Comparison of ENCODE assay signal across 8 cellular contexts in the genomic region with DNA sequence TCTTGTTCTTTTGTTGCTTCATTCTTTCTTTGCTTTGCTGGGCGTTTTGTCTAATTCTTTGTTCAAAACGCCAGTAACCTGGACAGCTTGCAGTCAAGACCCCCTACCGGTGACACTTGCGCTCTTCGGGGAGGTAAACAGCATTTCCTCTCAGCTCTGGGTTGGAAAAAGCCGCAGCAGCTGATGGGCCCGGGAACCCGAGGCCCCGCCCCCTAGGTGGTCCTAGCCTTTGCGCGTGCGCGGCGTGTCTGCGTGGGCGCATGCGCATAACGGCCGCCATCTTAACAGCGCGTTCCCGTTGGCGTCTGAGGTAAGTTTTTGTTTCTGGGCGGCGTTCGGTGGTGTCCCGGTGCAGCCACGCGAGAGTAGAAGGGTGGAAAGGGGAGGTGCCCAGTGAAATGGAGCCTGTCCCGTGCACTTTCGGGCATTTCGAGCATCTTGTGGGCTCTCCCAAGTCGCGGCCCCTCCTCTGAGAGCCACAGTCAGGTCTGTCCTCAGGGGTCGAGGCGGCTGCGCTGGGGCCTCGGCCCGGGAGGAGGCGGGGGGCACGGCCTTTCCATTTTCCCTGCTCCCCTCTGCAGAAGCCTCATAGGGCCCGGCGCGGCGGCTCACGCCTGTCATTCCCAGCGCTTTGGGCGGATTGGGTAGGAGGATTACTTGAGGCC. TPM values are rescaled to one million over a fixed set of nuclear protein-coding genes. Genes with fewer than 3 reads are reported as not detected.
DNase-seq lines count a peak whose midpoint lies in the region; ATAC-seq and TF ChIP-seq lines count a peak whose summit lies in the region.

Gene ZNF559, plus strand, starts transcription at position 261 of the 665 bp plus-strand sequence. CDS start 14,371 bp downstream, outside the sequence.

- H3K9me3 Mint-ChIP-seq in activated naive CD8-positive, alpha-beta T cell treated with anti-CD3 and anti-CD28 coated beads, Interleukin-2, amount 10 ng/mL, durations not matched to agents 7 days and 5 days, result peaks cover 31% of the 10 kb centered on the region

- no peaks in the 10 kb centered on the region for H3K9me2 ChIP-seq in SU-DHL-6 (replicated peaks; ENCODE audit: insufficient read depth, low read length)

- TF ChIP-seq EP300 in tibial nerve (IDR thresholded peaks at IDR 0.05), result peak; percentile 76 to 85

- peaks cover 5% of the 10 kb centered on the region for H3K79me1 ChIP-seq in trophoblast cell (ENCODE audit: low read length)

- H3K36me3 ChIP-seq in SU-DHL-6 (ENCODE audit: low read length), result peaks cover 5% of the 10 kb centered on the region
- H3K36me3 ChIP-seq in trophoblast cell (ENCODE audit: control insufficient read depth in 1 of 2, insufficient read depth in 2 of 2, low read length in 2 of 2), result peaks cover 4 to 8% of the 10 kb centered on the region in 2 experiments
- H3K36me3 ChIP-seq in tibial nerve, result peaks cover 0 to 43% (median 8%) of the 10 kb centered on the region in 3 donors

- peak within 1 kb of the TSS; percentile 74 for H3K18ac ChIP-seq in trophoblast cell (ENCODE audit: low read length)

- TF ChIP-seq CTCF in GM12873 (IDR thresholded peaks at IDR 0.05; ENCODE audit: insufficient read depth, low read depth, low read length, missing control alignments) (peak; percentile 48), SU-DHL-6 (IDR thresholded peaks at IDR 0.05; ENCODE audit: insufficient read depth, low read length, poor library complexity, severe bottlenecking) (peak; percentile 22), tibial nerve (IDR thresholded peaks at IDR 0.05) (peak in 4 of 5 experiments; percentile 7 to 21 (median 20))

- peaks cover 22% of the 10 kb centered on the region for H3K4me1 Mint-ChIP-seq in activated naive CD8-positive, alpha-beta T cell treated with anti-CD3 and anti-CD28 coated beads, Interleukin-2, amount 10 ng/mL, durations not matched to agents 7 days and 5 days

- peak within 1 kb of the TSS; percentile 53 for H4K91ac ChIP-seq in trophoblast cell (ENCODE audit: low read depth, low read length)

- peak within 1 kb of the TSS; percentile 67 for H3K4me3 ChIP-seq in SU-DHL-6 (ENCODE audit: insufficient read depth, low read length, poor library complexity, severe bottlenecking)
- H3K4me3 ChIP-seq in trophoblast cell (ENCODE audit: low read depth, low read length), result peak within 1 kb of the TSS; percentile 79
- peak within 1 kb of the TSS; percentile 39 to 90 (median 78) for H3K4me3 ChIP-seq in tibial nerve

- H3K36me3 Mint-ChIP-seq in activated naive CD8-positive, alpha-beta T cell treated with anti-CD3 and anti-CD28 coated beads, Interleukin-2, amount 10 ng/mL, durations not matched to agents 7 days and 5 days, result peaks cover 44% of the 10 kb centered on the region

- H4K12ac ChIP-seq in trophoblast cell (ENCODE audit: low read depth, low read length), result peak within 1 kb of the TSS; percentile 87

- TF ChIP-seq POLR2A in tibial nerve (IDR thresholded peaks at IDR 0.05), result peak in 1 of 2 donors; percentile 46

- H3K4me1 ChIP-seq in trophoblast cell (ENCODE audit: control insufficient read depth in 1 of 2, insufficient read depth in 2 of 2, low read length in 2 of 2) (peaks cover 0 to 4% of the 10 kb centered on the region in 2 experiments), tibial nerve (peaks cover 0 to 17% (median 3%) of the 10 kb centered on the region in 4 donors)

- WGBS in trophoblast cell (ENCODE audit: extremely low coverage, insufficient coverage, insufficient read length), result no CpG with 5 or more reads among the region's 48 CpGs
- 1% methylated on average over 46 to 47 of the region's 48 CpGs for WGBS in tibial nerve, 2 donors

- H3K4ac ChIP-seq in trophoblast cell (ENCODE audit: low read depth, low read length), result peak within 1 kb of the TSS; percentile 39

- no peak within 1 kb of the TSS for H2AK5ac ChIP-seq in trophoblast cell (ENCODE audit: low read length)

- H3K9ac ChIP-seq in SU-DHL-6 (ENCODE audit: low read length) (peak within 1 kb of the TSS; percentile 71), trophoblast cell (ENCODE audit: low read length) (peak within 1 kb of the TSS; percentile 83)

- H2AFZ ChIP-seq in SU-DHL-6 (ENCODE audit: low read depth, low read length, severe bottlenecking), result peak within 1 kb of the TSS; percentile 87
- H2AFZ ChIP-seq in trophoblast cell (ENCODE audit: insufficient read depth, low read length, poor library complexity), result peak within 1 kb of the TSS; percentile 79

- no peaks in the 10 kb centered on the region for H3K27me3 Mint-ChIP-seq in activated naive CD8-positive, alpha-beta T cell treated with anti-CD3 and anti-CD28 coated beads, Interleukin-2, amount 10 ng/mL, durations not matched to agents 7 days and 5 days

- peaks cover 5% of the 10 kb centered on the region; the same call in 1 of the 2 replicates for H3K9me3 ChIP-seq in SU-DHL-6 (ENCODE audit: insufficient read depth, low read length)
- H3K9me3 ChIP-seq in trophoblast cell (ENCODE audit: insufficient read depth, low read depth, low read length), result peaks cover 11% of the 10 kb centered on the region
- H3K9me3 ChIP-seq in tibial nerve, result peaks cover 0 to 45% (median 13%) of the 10 kb centered on the region in 4 donors

- H4K20me1 ChIP-seq in SU-DHL-6 (ENCODE audit: low read depth, low read length), result no peaks in the 10 kb centered on the region

- H3K79me2 ChIP-seq in SU-DHL-6 (ENCODE audit: insufficient read depth, low read length), result peaks cover 15% of the 10 kb centered on the region
- H3K79me2 ChIP-seq in trophoblast cell (ENCODE audit: control insufficient read depth, insufficient read depth, low read length, poor library complexity), result peaks cover 2% of the 10 kb centered on the region

- peak within 1 kb of the TSS; percentile 48 for H3K27ac ChIP-seq in SU-DHL-6 (ENCODE audit: low read depth, low read length)
- peak within 1 kb of the TSS; percentile 54 for H3K27ac ChIP-seq in trophoblast cell (ENCODE audit: low read depth, low read length)
- peak within 1 kb of the TSS; percentile 67 to 94 (median 92) for H3K27ac ChIP-seq in tibial nerve

- H4K8ac ChIP-seq in trophoblast cell (ENCODE audit: low read depth, low read length), result peak within 1 kb of the TSS; percentile 89

- H2BK5ac ChIP-seq in trophoblast cell (ENCODE audit: low read depth, low read length, poor library complexity), result peak within 1 kb of the TSS; percentile 23

- H3K4me2 ChIP-seq in SU-DHL-6 (ENCODE audit: low read depth, low read length, poor library complexity, severe bottlenecking) (peak within 1 kb of the TSS; percentile 93), trophoblast cell (ENCODE audit: low read length) (peak within 1 kb of the TSS; percentile 84)

- H3K4me3 Mint-ChIP-seq in activated naive CD8-positive, alpha-beta T cell treated with anti-CD3 and anti-CD28 coated beads, Interleukin-2, amount 10 ng/mL, durations not matched to agents 7 days and 5 days, result peak within 1 kb of the TSS; percentile 88

- intact Hi-C loops in Right ventricle myocardium superior (cut with DNase I), result no loop called here

- POLR2A ChIA-PET in activated naive CD8-positive, alpha-beta T cell treated with anti-CD3 and anti-CD28 coated beads, Interleukin-2, amount 10 ng/mL, durations not matched to agents 7 days and 5 days (lab: Charles Lee), result interaction anchor here (1.1 to 1.2 kb wide), 2 partner anchors 14 to 111 kb away, joined by 6 to 7 read pairs; partner anchors contain the start of genes ZNF266 and ZNF699

- H3K14ac ChIP-seq in trophoblast cell (ENCODE audit: low read length), result peak within 1 kb of the TSS; percentile 46

- DNase-seq in NCI-H1105 treated with DMSO at 0.1 percent for 48 hours (lab: John Stamatoyannopoulos, UW) (peak; percentile 94), Right ventricle myocardium superior (peak; percentile 96), trophoblast cell (peak; percentile 96 to 99), tibial nerve (ENCODE audit: low spot score in 2 of 2) (peak; percentile 85 to 87)
- peak; percentile 99 for DNase-seq in activated naive CD8-positive, alpha-beta T cell treated with anti-CD3 and anti-CD28 coated beads, Interleukin-2, amount 10 ng/mL, durations not matched to agents 7 days and 5 days

- no peaks in the 10 kb centered on the region for H3F3A ChIP-seq in SU-DHL-6 (ENCODE audit: insufficient read depth)

- no peak within 1 kb of the TSS for H3K23ac ChIP-seq in trophoblast cell (ENCODE audit: low read length)

- no peak within 1 kb of the TSS for H2BK12ac ChIP-seq in trophoblast cell (ENCODE audit: low read length)

- peak within 1 kb of the TSS; percentile 96 for H3K27ac Mint-ChIP-seq in activated naive CD8-positive, alpha-beta T cell treated with anti-CD3 and anti-CD28 coated beads, Interleukin-2, amount 10 ng/mL, durations not matched to agents 7 days and 5 days

- ATAC-seq in HG02642 (IDR thresholded peaks at IDR 0.05; ENCODE audit: poor library complexity, unreplicated experiment) (peak; percentile 92), Right ventricle myocardium superior (ENCODE audit: poor library complexity) (peak; percentile 99)
- peak; percentile 98 for ATAC-seq in activated naive CD8-positive, alpha-beta T cell treated with anti-CD3 and anti-CD28 coated beads, Interleukin-2, amount 10 ng/mL, durations not matched to agents 7 days and 5 days (ENCODE audit: low read depth)

- no peaks in the 10 kb centered on the region for H3K27me3 ChIP-seq in SU-DHL-6 (ENCODE audit: low read length)
- no peaks in the 10 kb centered on the region for H3K27me3 ChIP-seq in trophoblast cell (ENCODE audit: insufficient read depth, low read length)
- no peaks in the 10 kb centered on the region for H3K27me3 ChIP-seq in tibial nerve

- peak within 1 kb of the TSS; percentile 36 for H2BK120ac ChIP-seq in trophoblast cell (ENCODE audit: insufficient read depth, low read length, poor library complexity)

RNA-seq across cellular contexts. Expression of gene ZNF559, which starts in this region (rescaled TPM):
- total RNA-seq in activated naive CD8-positive, alpha-beta T cell treated with anti-CD3 and anti-CD28 coated beads, Interleukin-2, amount 10 ng/mL, durations not matched to agents 7 days and 5 days, result 10 to 100 TPM; 29.1 to 29.6 TPM
- total RNA-seq in Right ventricle myocardium superior (19.4 TPM), tibial nerve (10 to 100 TPM; 12.9 to 45.2 (median 20.2) TPM)
- 6.3 and 6.7 TPM in 2 replicates for polyA plus RNA-seq in trophoblast cell (2013)

Comparison
In these comparisons a context has a peak if more than half of its experiments do, and no peak if none do; other contexts are left out.
1. Peak in every context shown above with its lines: DNase-seq, ATAC-seq, H3K4me3 ChIP-seq and H3K27ac ChIP-seq.